In genomic region chr1:164719676-164720075, GRCh38 we compare ENCODE assay signal across 28 cellular contexts.
DNase-seq lines count a peak whose midpoint lies in the region; ATAC-seq and TF ChIP-seq lines count a peak whose summit lies in the region.
"Had no signal": no experiment of that assay in that cellular context is flagged by ENCODE, and none has a peak within 500 bp of the region (broad histone marks: within the 10 kb centered on the region; RNA-seq: fewer than 3 reads in every experiment).

No MANE protein-coding gene starts in this region.

- TF ChIP-seq POLR2A in gastroesophageal sphincter (IDR thresholded peaks at IDR 0.05), result no peak

- H3K27ac ChIP-seq in VCaP (peak overlapping the region; percentile 40), gastroesophageal sphincter (peak overlapping the region in 3 of 4 donors; percentile 56 to 64 (median 64))
- H3K27ac ChIP-seq: neural progenitor cell, PC-9 had no signal

- peaks cover 27 to 96% (median 32%) of the 10 kb centered on the region in 3 donors for H3K4me1 ChIP-seq in gastroesophageal sphincter

- H3K36me3 Mint-ChIP-seq in type B pancreatic cell (peaks cover 44% of the 10 kb centered on the region), chondrocyte (ENCODE audit: low read depth) (no peaks in the 10 kb centered on the region)
- H3K36me3 Mint-ChIP-seq: activated naive CD4-positive, alpha-beta T cell treated with anti-CD3 and anti-CD28 coated beads, Interleukin-2, amount 10 ng/mL, durations not matched to agents 7 days and 5 days; T-cell had no signal

- H3K4me3 ChIP-seq in gastroesophageal sphincter (no peak overlapping the region), foreskin fibroblast (ENCODE audit: low read depth in 1 of 2, low read length in 2 of 2) (no peak overlapping the region)
- H3K4me3 ChIP-seq: A549, mucosa of descending colon, neural progenitor cell, PC-9, transverse colon had no signal

- H3K9me3 Mint-ChIP-seq in type B pancreatic cell (no peaks in the 10 kb centered on the region), chondrocyte (ENCODE audit: low read depth) (no peaks in the 10 kb centered on the region)
- H3K9me3 Mint-ChIP-seq: activated naive CD4-positive, alpha-beta T cell treated with anti-CD3 and anti-CD28 coated beads, Interleukin-2, amount 10 ng/mL, durations not matched to agents 7 days and 5 days; stimulated activated naive CD8-positive, alpha-beta T cell treated with anti-CD3 and anti-CD28 coated beads, Interleukin-15, Interleukin-2, amounts not matched to agents 100 ng/mL and 50 ng/mL, for 24 hours had no signal

- no peaks in the 10 kb centered on the region for H3K9me3 ChIP-seq in gastroesophageal sphincter
- H3K9me3 ChIP-seq: A549, mucosa of descending colon, transverse colon had no signal

- H3K4me3 Mint-ChIP-seq in type B pancreatic cell (peak overlapping the region; percentile 27), chondrocyte (ENCODE audit: unreplicated experiment) (no peak overlapping the region)
- H3K4me3 Mint-ChIP-seq: activated naive CD4-positive, alpha-beta T cell treated with anti-CD3 and anti-CD28 coated beads, Interleukin-2, amount 10 ng/mL, durations not matched to agents 7 days and 5 days; B cell; neural progenitor cell; stimulated activated naive CD8-positive, alpha-beta T cell treated with anti-CD3 and anti-CD28 coated beads, Interleukin-15, Interleukin-2, amounts not matched to agents 100 ng/mL and 50 ng/mL, for 24 hours; T-cell had no signal

- no peaks in the 10 kb centered on the region for H3K36me3 ChIP-seq in gastroesophageal sphincter
- H3K36me3 ChIP-seq: neural progenitor cell, transverse colon had no signal

- WGBS in gastroesophageal sphincter (ENCODE audit: low coverage in 1 of 2), 2 donors, result 60 to 64% methylated on average over 6 of the region's 6 CpGs

- DNase-seq in NCI-H510A treated with DMSO at 0.1 percent for 48 hours (lab: John Stamatoyannopoulos, UW), result peak; percentile 24
- no peak for DNase-seq in NCI-H510A (lab: John Stamatoyannopoulos, UW)
- DNase-seq in type B pancreatic cell (ENCODE audit: extremely low spot score, unreplicated experiment), result no peak
- no peak for DNase-seq in foreskin fibroblast
- DNase-seq in chondrocyte (ENCODE audit: low spot score), result no peak
- DNase-seq: activated CD4-positive, alpha-beta T cell treated with anti-CD3 and anti-CD28 coated beads for 4 hours; activated naive CD4-positive, alpha-beta T cell treated with anti-CD3 and anti-CD28 coated beads, Interleukin-2, amount 10 ng/mL, durations not matched to agents 7 days and 5 days; activated T-cell treated with anti-CD3 and anti-CD28 coated beads, Interleukin-2, amount 50 U/mL, for 48 hours; anterior cingulate cortex; COR-L47; effector CD4-positive, alpha-beta T cell; mucosa of descending colon; NCI-H1436 treated with DMSO at 0.1 percent for 48 hours; NCI-H2171 treated with DMSO at 0.1 percent for 48 hours; NCI-H748 treated with DMSO at 0.1 percent for 48 hours; PC-9; retina; SIG-M5; stimulated activated CD4-positive, alpha-beta T cell treated with anti-CD3 and anti-CD28 coated beads, Interleukin-4, amount 100 ng/mL, for 24 hours; T-cell; transverse colon had no signal

- ATAC-seq in gastroesophageal sphincter, result no peak
- ATAC-seq in GM18867 (IDR thresholded peaks at IDR 0.05; ENCODE audit: unreplicated experiment), result no peak
- ATAC-seq: A549, mucosa of descending colon, T-cell had no signal

- H3K27me3 ChIP-seq in gastroesophageal sphincter, result no peaks in the 10 kb centered on the region
- H3K27me3 ChIP-seq: neural progenitor cell, transverse colon had no signal

- H3K27me3 Mint-ChIP-seq in type B pancreatic cell (no peaks in the 10 kb centered on the region), chondrocyte (ENCODE audit: low read depth) (no peaks in the 10 kb centered on the region)

- no peak for TF ChIP-seq EP300 in gastroesophageal sphincter (IDR thresholded peaks at IDR 0.05)

- H3K27ac Mint-ChIP-seq in type B pancreatic cell (peak overlapping the region; percentile 71), chondrocyte (ENCODE audit: unreplicated experiment) (no peak overlapping the region)
- H3K27ac Mint-ChIP-seq: activated naive CD4-positive, alpha-beta T cell treated with anti-CD3 and anti-CD28 coated beads, Interleukin-2, amount 10 ng/mL, durations not matched to agents 7 days and 5 days; B cell; neural progenitor cell; stimulated activated naive CD8-positive, alpha-beta T cell treated with anti-CD3 and anti-CD28 coated beads, Interleukin-15, Interleukin-2, amounts not matched to agents 100 ng/mL and 50 ng/mL, for 24 hours; T-cell had no signal

- no peak for TF ChIP-seq CTCF in VCaP (conservative IDR thresholded peaks at IDR 0.05)
- TF ChIP-seq CTCF in gastroesophageal sphincter (IDR thresholded peaks at IDR 0.05), result no peak
- TF ChIP-seq CTCF in type B pancreatic cell (conservative IDR thresholded peaks at IDR 0.05), result no peak
- TF ChIP-seq CTCF in foreskin fibroblast (IDR thresholded peaks at IDR 0.05; ENCODE audit: low read depth, low read length), result no peak
- TF ChIP-seq CTCF in chondrocyte (IDR thresholded peaks at IDR 0.05), result no peak

- H3K4me1 Mint-ChIP-seq in type B pancreatic cell (ENCODE audit: unreplicated experiment) (peaks cover 57% of the 10 kb centered on the region), chondrocyte (ENCODE audit: low read depth) (peaks cover 26% of the 10 kb centered on the region)
